Comparison of ENCODE assay signal across 2 cellular contexts in genomic region chr17:40958086-40958953, GRCh38.
TF ChIP-seq lines count a peak whose summit lies in the region.

No MANE protein-coding gene starts in this region.

TF ChIP-seq in A549, 52 proteins besides CTCF, POLR2A, EP300 and RAD21 (continued from another document):
- TF ChIP-seq HMGXB4 (CRISPR knock-in tag; IDR thresholded peaks at IDR 0.05; ENCODE audit: borderline replicate concordance) (no peak), ELK1 (IDR thresholded peaks at IDR 0.05; ENCODE audit: low read depth, low read length) (no peak), MAX (IDR thresholded peaks at IDR 0.05) (no peak), HOXB5 (CRISPR knock-in tag; IDR thresholded peaks at IDR 0.05) (no peak), BCL3 (IDR thresholded peaks at IDR 0.05) (no peak), HOXB13 (CRISPR knock-in tag; IDR thresholded peaks at IDR 0.05; ENCODE audit: low read depth) (no peak), REST (IDR thresholded peaks at IDR 0.05) (no peak), NPAS2 (CRISPR knock-in tag; IDR thresholded peaks at IDR 0.05; ENCODE audit: borderline replicate concordance) (no peak), MAFK (IDR thresholded peaks at IDR 0.05; ENCODE audit: partially characterized antibody) (no peak)

TF ChIP-seq in Ishikawa, 13 proteins besides CTCF, POLR2A, EP300 and RAD21:
- TF ChIP-seq NFIC (IDR thresholded peaks at IDR 0.05): peak; percentile 55
- TF ChIP-seq TAF1 (IDR thresholded peaks at IDR 0.05; ENCODE audit: low read depth): no peak
- no peak; the same call in 1 of the 2 replicates for TF ChIP-seq FOXM1 (IDR thresholded peaks at IDR 0.05; ENCODE audit: borderline replicate concordance, low read depth)
- peak; percentile 83 for TF ChIP-seq TEAD4 (IDR thresholded peaks at IDR 0.05)
